8 cellular contexts compared by ENCODE assay signal in the genomic region with DNA sequence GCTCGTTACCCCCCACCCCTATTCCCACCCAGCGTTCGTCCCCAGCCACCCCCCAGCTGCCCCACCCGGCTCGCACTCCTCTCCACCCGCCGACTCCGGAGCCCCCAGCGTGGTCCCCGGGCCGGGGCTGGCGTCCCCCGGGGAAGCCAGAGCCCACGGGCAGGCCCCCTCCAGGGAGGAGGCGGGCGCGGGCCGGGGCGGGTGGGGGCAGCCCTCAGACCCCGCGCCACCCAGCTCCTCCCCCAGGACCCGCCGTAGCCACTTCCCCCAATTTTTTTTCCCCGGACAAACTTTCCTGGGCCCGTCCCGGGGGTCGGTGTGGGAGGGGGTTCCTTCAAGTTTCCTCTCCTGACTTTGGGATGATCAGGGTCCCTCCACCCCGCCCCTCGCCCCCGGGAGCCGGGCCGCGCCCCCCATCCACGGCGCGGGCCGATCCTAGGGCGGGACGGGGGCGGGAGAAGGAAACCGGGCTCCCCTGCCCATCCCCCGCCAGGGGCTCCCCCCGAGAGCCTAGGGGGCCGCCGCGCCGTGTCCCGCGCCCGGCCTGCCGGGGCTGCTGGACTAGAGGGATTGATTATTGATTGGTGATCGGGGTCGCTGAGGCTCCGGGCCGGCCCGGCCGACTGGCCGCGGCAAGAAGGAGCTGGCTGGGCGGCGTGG. TPM values are rescaled to one million over a fixed set of nuclear protein-coding genes. Genes with fewer than 3 reads are reported as not detected.
A peak's percentile ranks its signal among the peaks of the same experiment; 100 is the strongest.
DNase-seq lines count a peak whose midpoint lies in the region; ATAC-seq, FAIRE-seq and TF ChIP-seq lines count a peak whose summit lies in the region.

No MANE protein-coding gene starts in this region.

- no peak for FAIRE-seq in K562 (lab: Jason Lieb, UNC)

- peak overlapping the region; percentile 51; the same call in 1 of the 2 replicates for H2AFZ ChIP-seq in K562 (ENCODE audit: low read depth, low read length)

- WGBS in K562 (ENCODE audit: insufficient coverage, low coverage, missing lambda C conversion rate): 1% methylated on average over 24 of the region's 61 CpGs
- WGBS in thyroid gland, 2 donors: 3 to 4% methylated on average over 11 to 14 of the region's 61 CpGs

- H3K27me3 ChIP-seq in K562 (ENCODE audit: control insufficient read depth in 2 of 2, insufficient read depth in 2 of 2, low read length in 2 of 2) (peaks cover 23 to 54% of the 10 kb centered on the region in 2 experiments), thyroid gland (no peaks in the 10 kb centered on the region)

- H3K27ac Mint-ChIP-seq in activated CD4-positive, alpha-beta T cell treated with anti-CD3 and anti-CD28 coated beads, Interleukin-2, amount 10 ng/mL, durations not matched to agents 24 days and 14 days: no peak overlapping the region

- no peak for TF ChIP-seq CTCF in K562 (IDR thresholded peaks at IDR 0.05 in 2 of 3, conservative IDR thresholded peaks at IDR 0.05 in 1 of 3; ENCODE audit: insufficient read depth in 2 of 3, low read depth in 1 of 3, low read length in 3 of 3)
- TF ChIP-seq CTCF in thyroid gland (IDR thresholded peaks at IDR 0.05): no peak

- in situ Hi-C loops in K562 (cut with MboI): no loop called here

- H3K9ac ChIP-seq in K562 (ENCODE audit: insufficient read depth in 1 of 2, low read depth in 2 of 2, low read length in 2 of 2): peak overlapping the region in 1 of 2 experiments; percentile 74; a peak in 2 of 4 replicates

- no peak overlapping the region for H3K27ac ChIP-seq in K562 (ENCODE audit: extremely low read depth, low read depth, low read length)
- peak overlapping the region; percentile 85 to 90 (median 90) for H3K27ac ChIP-seq in thyroid gland

- H3K4me3 Mint-ChIP-seq in activated CD4-positive, alpha-beta T cell treated with anti-CD3 and anti-CD28 coated beads, Interleukin-2, amount 10 ng/mL, durations not matched to agents 24 days and 14 days: peak overlapping the region; percentile 67

- H3K36me3 ChIP-seq in K562 (ENCODE audit: control insufficient read depth, insufficient read depth, low read length) (no peaks in the 10 kb centered on the region), thyroid gland (no peaks in the 10 kb centered on the region)

- H3K4me2 ChIP-seq in K562 (ENCODE audit: insufficient read depth, low read length): no peak overlapping the region; the same call in 1 of the 2 replicates

- H3K4me3 ChIP-seq in K562 (peak overlapping the region; percentile 43), thyroid gland (replicated peaks in 1 of 3) (peak overlapping the region; percentile 35 to 97 (median 93))

- no peak for TF ChIP-seq RAD21 in K562 (CRISPR knock-in tag; conservative IDR thresholded peaks at IDR 0.05 in 1 of 2, IDR thresholded peaks at IDR 0.05 in 1 of 2)

- POLR2A ChIA-PET in K562 (lab: Yijun Ruan, JAX): interaction anchor here (0.7 kb wide), 1 partner anchor 18 kb away, joined by 3 read pairs; no protein-coding TSS in a partner anchor

- no peaks in the 10 kb centered on the region for H3K9me3 Mint-ChIP-seq in activated CD4-positive, alpha-beta T cell treated with anti-CD3 and anti-CD28 coated beads, Interleukin-2, amount 10 ng/mL, durations not matched to agents 24 days and 14 days

- CTCF ChIA-PET in K562 (lab: Yijun Ruan, JAX; ENCODE audit: low intra/inter-chr PET ratio): no interaction called here

- peaks cover 28% of the 10 kb centered on the region for H3K4me1 Mint-ChIP-seq in activated CD4-positive, alpha-beta T cell treated with anti-CD3 and anti-CD28 coated beads, Interleukin-2, amount 10 ng/mL, durations not matched to agents 24 days and 14 days

- H3K9me3 ChIP-seq in K562 (replicated peaks; ENCODE audit: control insufficient read depth, insufficient read depth, low read depth, low read length): no peaks in the 10 kb centered on the region
- no peaks in the 10 kb centered on the region for H3K9me3 ChIP-seq in thyroid gland

- ATAC-seq in K562 (no peak), left lobe of liver (peak; percentile 16)

- peaks cover 4% of the 10 kb centered on the region for H3K36me3 Mint-ChIP-seq in activated CD4-positive, alpha-beta T cell treated with anti-CD3 and anti-CD28 coated beads, Interleukin-2, amount 10 ng/mL, durations not matched to agents 24 days and 14 days (ENCODE audit: low read depth)

- H3K79me2 ChIP-seq in K562 (ENCODE audit: control insufficient read depth, insufficient read depth, low read length): no peaks in the 10 kb centered on the region

- TF ChIP-seq POLR2A in K562 (conservative IDR thresholded peaks at IDR 0.05): no peak
- no peak for TF ChIP-seq POLR2A in thyroid gland (IDR thresholded peaks at IDR 0.05)

- H3K27me3 Mint-ChIP-seq in activated CD4-positive, alpha-beta T cell treated with anti-CD3 and anti-CD28 coated beads, Interleukin-2, amount 10 ng/mL, durations not matched to agents 24 days and 14 days: peaks cover 65% of the 10 kb centered on the region

- H3K4me1 ChIP-seq in K562 (replicated peaks in 1 of 2; ENCODE audit: control insufficient read depth in 2 of 2, insufficient read depth in 2 of 2, low read length in 2 of 2) (peaks cover 0 to 29% of the 10 kb centered on the region in 2 experiments; a peak in 2 of 5 replicates), thyroid gland (peaks cover 25 to 35% of the 10 kb centered on the region in 2 donors)

- no peaks in the 10 kb centered on the region for H4K20me1 ChIP-seq in K562 (replicated peaks; ENCODE audit: control insufficient read depth, insufficient read depth, low read length)

- no peaks in the 10 kb centered on the region for H3K9me1 ChIP-seq in K562 (ENCODE audit: control insufficient read depth, insufficient read depth, low read length)

- BruUV-seq in K562 (replicated peaks; lab: Mats Ljungman, UMichigan): no TSS peak

- intact Hi-C loops in activated CD4-positive, alpha-beta T cell treated with anti-CD3 and anti-CD28 coated beads, Interleukin-2, amount 10 ng/mL, durations not matched to agents 24 days and 14 days (cut with micrococcal nuclease): loop anchor here (1.0 to 10.0 kb wide), 3 partner anchors 136 to 1325 kb away; partner anchors contain the start of genes ANKRD27 and RGS9BP
- intact Hi-C loops in K562 (cut with micrococcal nuclease) (no loop called here), thyroid gland (cut with DNase I) (no loop called here)

- DNase-seq in activated CD4-positive, alpha-beta T cell treated with anti-CD3 and anti-CD28 coated beads, Interleukin-2, amount 10 ng/mL, durations not matched to agents 24 days and 14 days: peak; percentile 64
- no peak for DNase-seq in activated CD4-positive, alpha-beta T cell treated with anti-CD3 and anti-CD28 coated beads, Interleukin-2, amount 50 U/mL, for 4 hours
- peak in 2 of 4 experiments; percentile 51 to 55 for DNase-seq in K562 (ENCODE audit: extremely low read depth in 1 of 4, low spot score in 3 of 4)
- no peak for DNase-seq in left lobe of liver (ENCODE audit: low spot score)
- DNase-seq in thyroid gland: peak; percentile 37 to 53
- DNase-seq in pons (ENCODE audit: low spot score): no peak
- DNase-seq in stimulated activated CD4-positive, alpha-beta T cell treated with anti-CD3 and anti-CD28 coated beads, Interleukin-2, amount 100 ng/mL, for 48 hours: no peak
- DNase-seq in activated CD4-positive, alpha-beta T cell treated with anti-CD3 and anti-CD28 coated beads for 1 hour: no peak

- TF ChIP-seq EP300 in K562 (IDR thresholded peaks at IDR 0.05; ENCODE audit: low read length): no peak

RNA-seq across cellular contexts. Expression of gene TSHZ3, which starts 0.9 kb away (rescaled TPM):
- total RNA-seq in activated CD4-positive, alpha-beta T cell treated with anti-CD3 and anti-CD28 coated beads, Interleukin-2, amount 10 ng/mL, durations not matched to agents 24 days and 14 days: 1.3 and 1.6 TPM in 2 replicates
- 0.12 and 0.67 TPM in 2 replicates for total RNA-seq in K562 (2011; cell fraction: chromatin; rRNA removed; ENCODE audit: low replicate concordance)
- 0.50 TPM in 1 of 2 replicates, not detected in the other for total RNA-seq in K562 (2011; cell fraction: nucleolus; rRNA removed)
- total RNA-seq in K562 (2011; cell fraction: nucleoplasm; rRNA removed): 0.07 and 0.23 TPM in 2 replicates
- 0.04 TPM in 1 of 2 replicates, not detected in the other for total RNA-seq in K562 (2014; rRNA removed)
- not detected in 2 replicates for total RNA-seq in K562 (2014; rRNA removed; fragmentation: Illumina TruSeq; extraction: Trizol)
- not detected in 2 replicates for total RNA-seq in K562 (2015; rRNA removed; fragmentation: Illumina TruSeq; extraction: Trizol)
- 0.07 and 0.13 TPM in 2 replicates for total RNA-seq in K562 (2021)
- 0.03 and 0.05 TPM in 2 replicates for polyA plus RNA-seq in K562 (2011; rRNA removed)
- polyA plus RNA-seq in K562 (2011; cell fraction: cytosol; rRNA removed): 0.01 and 0.03 TPM in 2 replicates
- 0.04 and 0.24 TPM in 2 replicates for polyA plus RNA-seq in K562 (2011; cell fraction: nucleus; rRNA removed)
- polyA plus RNA-seq in K562 (2012): 0.07 and 0.29 TPM in 2 replicates
- polyA plus RNA-seq in K562 (2014; fragmentation: Illumina TruSeq; extraction: Trizol): 0.04 and 0.07 TPM in 2 replicates
- polyA plus RNA-seq in K562 (2014; fragmentation: Nextera tagmentation; extraction: Ambion mirVana): under 1 TPM in 1 of 2 experiments, not detected in 1; 0.03 TPM
- polyA plus RNA-seq in K562 (2014; rRNA removed): 0.03 TPM in 1 of 2 replicates, not detected in the other
- polyA minus RNA-seq in K562 (2011; rRNA and poly(A)+ RNA removed): 0.12 TPM in 1 of 2 replicates, not detected in the other
- not detected in 2 replicates for polyA minus RNA-seq in K562 (2011; cell fraction: cytosol; rRNA and poly(A)+ RNA removed)
- under 0.01 TPM in 2 replicates for polyA minus RNA-seq in K562 (2011; cell fraction: nucleus; rRNA and poly(A)+ RNA removed)
- total RNA-seq in left lobe of liver: 1.1 TPM
- 10 to 100 TPM; 15.0 to 18.8 (median 18.1) TPM for total RNA-seq in thyroid gland

Comparison
In these comparisons a context has a peak if more than half of its experiments do, and no peak if none do; other contexts are left out.
1. DNase-seq: peak in activated CD4-positive, alpha-beta T cell treated with anti-CD3 and anti-CD28 coated beads, Interleukin-2, amount 10 ng/mL, durations not matched to agents 24 days and 14 days (single experiment) and thyroid gland (2 of 2); none in activated CD4-positive, alpha-beta T cell treated with anti-CD3 and anti-CD28 coated beads, Interleukin-2, amount 50 U/mL, for 4 hours (0 of 2), left lobe of liver (single experiment), pons (single experiment), stimulated activated CD4-positive, alpha-beta T cell treated with anti-CD3 and anti-CD28 coated beads, Interleukin-2, amount 100 ng/mL, for 48 hours (0 of 2) and activated CD4-positive, alpha-beta T cell treated with anti-CD3 and anti-CD28 coated beads for 1 hour (single experiment).